Comparison of ENCODE assay signal across 23 cellular contexts in genomic region chr7:45358277-45358676, GRCh38.
DNase-seq lines count a peak whose midpoint lies in the region; ATAC-seq and TF ChIP-seq lines count a peak whose summit lies in the region.
"Had no signal": no experiment of that assay in that cellular context is flagged by ENCODE, and none has a peak within 500 bp of the region (broad histone marks: within the 10 kb centered on the region; RNA-seq: fewer than 3 reads in every experiment).

No MANE protein-coding gene starts in this region.

- no peak overlapping the region for H3K27ac ChIP-seq in right atrium auricular region
- no peak overlapping the region for H3K27ac ChIP-seq in left ventricle myocardium inferior (replicated peaks)
- H3K27ac ChIP-seq: BLaER1 had no signal

- H3K4me3 ChIP-seq in right atrium auricular region (no peak overlapping the region), left ventricle myocardium inferior (no peak overlapping the region)
- H3K4me3 ChIP-seq: BLaER1, GM12878 had no signal

- H3K4me1 ChIP-seq in right atrium auricular region (no peaks in the 10 kb centered on the region), left ventricle myocardium inferior (no peaks in the 10 kb centered on the region)
- H3K4me1 ChIP-seq: BE2C, BLaER1 had no signal

- no peaks in the 10 kb centered on the region for H3K9me3 Mint-ChIP-seq in activated naive CD4-positive, alpha-beta T cell treated with anti-CD3 and anti-CD28 coated beads, Interleukin-2, amount 10 ng/mL, durations not matched to agents 7 days and 5 days

- H3K36me3 Mint-ChIP-seq in activated naive CD4-positive, alpha-beta T cell treated with anti-CD3 and anti-CD28 coated beads, Interleukin-2, amount 10 ng/mL, durations not matched to agents 7 days and 5 days: no peaks in the 10 kb centered on the region
- H3K36me3 Mint-ChIP-seq: CD14-positive monocyte; CD4-positive, alpha-beta memory T cell; CD4-positive, CD25-positive, alpha-beta regulatory T cell had no signal

- no peaks in the 10 kb centered on the region for H3K27me3 Mint-ChIP-seq in activated naive CD4-positive, alpha-beta T cell treated with anti-CD3 and anti-CD28 coated beads, Interleukin-2, amount 10 ng/mL, durations not matched to agents 7 days and 5 days

- no peak overlapping the region for H3K4me3 Mint-ChIP-seq in activated naive CD4-positive, alpha-beta T cell treated with anti-CD3 and anti-CD28 coated beads, Interleukin-2, amount 10 ng/mL, durations not matched to agents 7 days and 5 days
- H3K4me3 Mint-ChIP-seq: CD14-positive monocyte; CD4-positive, alpha-beta memory T cell; CD4-positive, CD25-positive, alpha-beta regulatory T cell; CD8-positive, alpha-beta memory T cell had no signal

- H3K9me3 ChIP-seq in right atrium auricular region (peaks cover 0 to 13% of the 10 kb centered on the region in 2 donors), left ventricle myocardium inferior (replicated peaks) (peaks cover 27% of the 10 kb centered on the region)
- H3K9me3 ChIP-seq: BE2C had no signal

- no peaks in the 10 kb centered on the region for H3K36me3 ChIP-seq in right atrium auricular region
- H3K36me3 ChIP-seq in left ventricle myocardium inferior: no peaks in the 10 kb centered on the region
- H3K36me3 ChIP-seq: BE2C, BLaER1 had no signal

- H3K27me3 ChIP-seq in right atrium auricular region (no peaks in the 10 kb centered on the region), left ventricle myocardium inferior (ENCODE audit: low read depth) (no peaks in the 10 kb centered on the region)
- H3K27me3 ChIP-seq: BE2C, BLaER1 had no signal

- DNase-seq in Right ventricle myocardium superior: peak; percentile 49
- no peak for DNase-seq in right atrium auricular region (ENCODE audit: low spot score)
- DNase-seq in left ventricle myocardium inferior: peak; percentile 30
- no peak for DNase-seq in left cardiac atrium
- no peak for DNase-seq in activated naive CD4-positive, alpha-beta T cell treated with anti-CD3 and anti-CD28 coated beads, Interleukin-2, amount 10 ng/mL, durations not matched to agents 7 days and 5 days
- DNase-seq: 8988T; ACHN; BE2C; C1 segment of cervical spinal cord; CD4-positive, alpha-beta memory T cell; CD4-positive, CD25-positive, alpha-beta regulatory T cell; CD8-positive, alpha-beta memory T cell; COR-L47; DMS 273 treated with DMSO at 0.1 percent for 48 hours; DMS153; DMS53; DMS79; DND-41; EL; GDM1 had no signal

- ATAC-seq in Right ventricle myocardium superior (ENCODE audit: poor library complexity): peak; percentile 88
- ATAC-seq in left cardiac atrium: no peak
- ATAC-seq: GM12878 had no signal

- intact Hi-C loops in Right ventricle myocardium superior (cut with DNase I) (no loop called here), left ventricle myocardium inferior (cut with micrococcal nuclease) (no loop called here), left cardiac atrium (cut with DNase I) (no loop called here)

- no peak for TF ChIP-seq CTCF in right atrium auricular region (IDR thresholded peaks at IDR 0.05)
- no peak for TF ChIP-seq CTCF in left ventricle myocardium inferior (IDR thresholded peaks at IDR 0.05; ENCODE audit: borderline replicate concordance)

- CTCF ChIA-PET in activated naive CD4-positive, alpha-beta T cell treated with anti-CD3 and anti-CD28 coated beads, Interleukin-2, amount 10 ng/mL, durations not matched to agents 7 days and 5 days (lab: Charles Lee): no interaction called here

- no peak overlapping the region for H3K27ac Mint-ChIP-seq in activated naive CD4-positive, alpha-beta T cell treated with anti-CD3 and anti-CD28 coated beads, Interleukin-2, amount 10 ng/mL, durations not matched to agents 7 days and 5 days
- H3K27ac Mint-ChIP-seq: CD14-positive monocyte; CD4-positive, alpha-beta memory T cell; CD4-positive, CD25-positive, alpha-beta regulatory T cell had no signal

- H3K4me1 Mint-ChIP-seq in activated naive CD4-positive, alpha-beta T cell treated with anti-CD3 and anti-CD28 coated beads, Interleukin-2, amount 10 ng/mL, durations not matched to agents 7 days and 5 days: no peaks in the 10 kb centered on the region
- H3K4me1 Mint-ChIP-seq: CD14-positive monocyte; CD4-positive, alpha-beta memory T cell; CD4-positive, CD25-positive, alpha-beta regulatory T cell; CD8-positive, alpha-beta memory T cell had no signal

Comparison
In these comparisons a context has a peak if more than half of its experiments do, and no peak if none do; other contexts are left out.
1. DNase-seq: peak in Right ventricle myocardium superior (single experiment) and left ventricle myocardium inferior (single experiment); none in right atrium auricular region (single experiment), left cardiac atrium (single experiment) and activated naive CD4-positive, alpha-beta T cell treated with anti-CD3 and anti-CD28 coated beads, Interleukin-2, amount 10 ng/mL, durations not matched to agents 7 days and 5 days (single experiment).